ENCODE assay signal across 20 cellular contexts in genomic region chr20:50586531-50587232, GRCh38.
DNase-seq lines count a peak whose midpoint lies in the region; ATAC-seq and TF ChIP-seq lines count a peak whose summit lies in the region.
"Had no signal": no experiment of that assay in that cellular context is flagged by ENCODE, and none has a peak within 500 bp of the region (broad histone marks: within the 10 kb centered on the region; RNA-seq: fewer than 3 reads in every experiment).

No MANE protein-coding gene starts in this region.

- no peak for ATAC-seq in activated CD4-positive, CD25-positive, alpha-beta regulatory T cell treated with anti-CD3 and anti-CD28 coated beads, Interleukin-2, amount 50 U/mL, for 24 hours
- ATAC-seq in stimulated activated naive CD8-positive, alpha-beta T cell treated with anti-CD3 and anti-CD28 coated beads, Interleukin-15, amount 100 ng/mL, for 72 hours: no peak

- DNase-seq in NCI-H2029 (lab: John Stamatoyannopoulos, UW) (peak; percentile 75), NCI-H2029 treated with DMSO at 0.1 percent for 48 hours (lab: John Stamatoyannopoulos, UW) (no peak), DMS53 treated with DMSO at 0.1 percent for 48 hours (lab: John Stamatoyannopoulos, UW; ENCODE audit: unreplicated experiment) (peak; percentile 70), NCI-H510A (lab: John Stamatoyannopoulos, UW) (peak; percentile 91), nephron progenitor cell (no peak), hypothalamus (lab: John Stamatoyannopoulos, UW) (no peak)
- no peak for DNase-seq in stimulated activated naive CD8-positive, alpha-beta T cell treated with anti-CD3 and anti-CD28 coated beads, Interleukin-15, amount 100 ng/mL, for 72 hours
- DNase-seq: activated CD4-positive, alpha-beta T cell treated with anti-CD3 and anti-CD28 coated beads, Interleukin-2, amount 10 ng/mL, durations not matched to agents 7 days and 5 days; activated naive CD8-positive, alpha-beta T cell treated with anti-CD3 and anti-CD28 coated beads, Interleukin-2, amount 10 ng/mL, durations not matched to agents 7 days and 5 days; colonic mucosa; heart right ventricle; mesendoderm; MM.1S; NCI-H2081 treated with DMSO at 0.1 percent for 48 hours; NCI-H82; stimulated activated CD8-positive, alpha-beta memory T cell treated with anti-CD3 and anti-CD28 coated beads, Interleukin-4, amount 100 ng/mL, for 48 hours; SW 1271 had no signal

- H3K4me3 Mint-ChIP-seq in nephron progenitor cell: no peak overlapping the region
- H3K4me3 Mint-ChIP-seq in stimulated activated naive CD8-positive, alpha-beta T cell treated with anti-CD3 and anti-CD28 coated beads, Interleukin-15, amount 100 ng/mL, for 72 hours: no peak overlapping the region
- H3K4me3 Mint-ChIP-seq: activated CD4-positive, alpha-beta T cell treated with anti-CD3 and anti-CD28 coated beads, Interleukin-2, amount 10 ng/mL, durations not matched to agents 7 days and 5 days; activated naive CD8-positive, alpha-beta T cell treated with anti-CD3 and anti-CD28 coated beads, Interleukin-2, amount 10 ng/mL, durations not matched to agents 7 days and 5 days; brain; nephron had no signal

- peak overlapping the region; percentile 65 for H3K27ac Mint-ChIP-seq in nephron progenitor cell
- no peak overlapping the region for H3K27ac Mint-ChIP-seq in stimulated activated naive CD8-positive, alpha-beta T cell treated with anti-CD3 and anti-CD28 coated beads, Interleukin-15, amount 100 ng/mL, for 72 hours
- H3K27ac Mint-ChIP-seq: activated naive CD8-positive, alpha-beta T cell treated with anti-CD3 and anti-CD28 coated beads, Interleukin-2, amount 10 ng/mL, durations not matched to agents 7 days and 5 days; nephron had no signal

- peaks cover 47% of the 10 kb centered on the region for H3K36me3 Mint-ChIP-seq in nephron progenitor cell (ENCODE audit: low read depth)

- TF ChIP-seq CTCF in nephron progenitor cell (IDR thresholded peaks at IDR 0.05): no peak

- no peaks in the 10 kb centered on the region for H3K27me3 Mint-ChIP-seq in nephron progenitor cell (ENCODE audit: low read depth, poor library complexity)
- H3K27me3 Mint-ChIP-seq in stimulated activated naive CD8-positive, alpha-beta T cell treated with anti-CD3 and anti-CD28 coated beads, Interleukin-15, amount 100 ng/mL, for 72 hours: no peaks in the 10 kb centered on the region
- H3K27me3 Mint-ChIP-seq: activated CD4-positive, alpha-beta T cell treated with anti-CD3 and anti-CD28 coated beads, Interleukin-2, amount 10 ng/mL, durations not matched to agents 7 days and 5 days; activated naive CD8-positive, alpha-beta T cell treated with anti-CD3 and anti-CD28 coated beads, Interleukin-2, amount 10 ng/mL, durations not matched to agents 7 days and 5 days; brain had no signal

- peaks cover 12% of the 10 kb centered on the region for H3K4me1 Mint-ChIP-seq in nephron progenitor cell
- peaks cover 6% of the 10 kb centered on the region for H3K4me1 Mint-ChIP-seq in stimulated activated naive CD8-positive, alpha-beta T cell treated with anti-CD3 and anti-CD28 coated beads, Interleukin-15, amount 100 ng/mL, for 72 hours
- H3K4me1 Mint-ChIP-seq: activated CD4-positive, alpha-beta T cell treated with anti-CD3 and anti-CD28 coated beads, Interleukin-2, amount 10 ng/mL, durations not matched to agents 7 days and 5 days; brain; nephron had no signal

- H3K9me3 Mint-ChIP-seq in nephron progenitor cell: no peaks in the 10 kb centered on the region
- H3K9me3 Mint-ChIP-seq in stimulated activated naive CD8-positive, alpha-beta T cell treated with anti-CD3 and anti-CD28 coated beads, Interleukin-15, amount 100 ng/mL, for 72 hours: no peaks in the 10 kb centered on the region
- H3K9me3 Mint-ChIP-seq: activated CD4-positive, alpha-beta T cell treated with anti-CD3 and anti-CD28 coated beads, Interleukin-2, amount 10 ng/mL, durations not matched to agents 7 days and 5 days; activated naive CD8-positive, alpha-beta T cell treated with anti-CD3 and anti-CD28 coated beads, Interleukin-2, amount 10 ng/mL, durations not matched to agents 7 days and 5 days; brain; nephron had no signal

Comparison
In these comparisons a context has a peak if more than half of its experiments do, and no peak if none do; other contexts are left out.
1. DNase-seq: peak in NCI-H2029 (single experiment), DMS53 treated with DMSO at 0.1 percent for 48 hours (single experiment) and NCI-H510A (single experiment); none in NCI-H2029 treated with DMSO at 0.1 percent for 48 hours (single experiment), nephron progenitor cell (single experiment), hypothalamus (0 of 51) and stimulated activated naive CD8-positive, alpha-beta T cell treated with anti-CD3 and anti-CD28 coated beads, Interleukin-15, amount 100 ng/mL, for 72 hours (0 of 2).